In the genomic region with DNA sequence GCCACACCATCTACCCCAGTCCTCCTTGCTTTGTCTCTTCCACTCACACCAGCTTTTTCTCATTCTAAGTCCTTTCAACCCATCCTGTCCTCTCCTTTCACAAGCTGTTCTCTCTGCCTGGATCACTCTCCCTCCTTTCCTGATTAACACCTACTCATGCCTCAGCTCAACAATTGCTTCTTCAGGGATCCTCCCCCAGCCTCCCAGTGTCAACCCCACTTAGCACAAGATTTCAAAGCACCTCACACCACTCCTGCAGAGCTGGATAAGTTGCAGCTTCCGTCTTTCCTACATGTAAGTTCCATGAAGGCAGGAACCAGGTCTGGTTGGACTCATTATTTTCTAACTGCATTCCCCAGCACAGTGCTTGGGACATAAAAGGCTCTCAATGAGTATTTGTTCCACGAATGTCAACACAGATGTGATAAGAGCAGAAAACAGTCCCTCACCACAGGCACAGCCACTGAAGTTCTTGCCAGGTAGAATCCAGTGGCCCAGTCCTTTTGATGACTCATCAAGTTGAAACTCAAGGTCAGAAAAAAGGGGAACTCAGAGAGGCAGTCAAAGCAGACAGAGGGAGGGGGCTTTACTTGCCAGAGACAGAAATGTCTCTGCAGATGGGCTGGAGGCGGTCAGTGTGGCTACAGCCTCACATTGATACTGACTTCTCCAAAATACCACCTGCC, we compare ENCODE assay signal across 10 cellular contexts.
DNase-seq lines count a peak whose midpoint lies in the region; ATAC-seq, FAIRE-seq and TF ChIP-seq lines count a peak whose summit lies in the region.
"Had no signal": no experiment of that assay in that cellular context is flagged by ENCODE, and none has a peak within 500 bp of the region (broad histone marks: within the 10 kb centered on the region; RNA-seq: fewer than 3 reads in every experiment).

No MANE protein-coding gene starts in this region.

- POLR2A ChIA-PET in PC-9 (lab: Charles Lee; ENCODE audit: unreplicated experiment): no interaction called here

- DNase-seq in GM13977 (ENCODE audit: low spot score): peak; percentile 58
- DNase-seq in bronchial epithelial cell (ENCODE audit: low read depth): no peak
- no peak for DNase-seq in PC-9
- DNase-seq in NCI-H128 (lab: John Stamatoyannopoulos, UW; ENCODE audit: unreplicated experiment): no peak
- DNase-seq in dedifferentiated amniotic fluid mesenchymal stem cell (ENCODE audit: extremely low spot score): no peak
- DNase-seq: activated gamma-delta T cell had no signal

- H3K36me3 ChIP-seq in bronchial epithelial cell (ENCODE audit: control insufficient read depth, insufficient read depth, low read length): no peaks in the 10 kb centered on the region
- no peaks in the 10 kb centered on the region for H3K36me3 ChIP-seq in PC-9 (ENCODE audit: low read depth)

- intact Hi-C loops in PC-9 (cut with micrococcal nuclease; ENCODE audit: unreplicated experiment): no loop called here

- H3F3A ChIP-seq in PC-9 (ENCODE audit: insufficient read depth, low read depth): 0 out of 2 replicates have a peak, but pooled peaks cover 8% of the 10 kb centered on the region

- H3K4me2 ChIP-seq in PC-9: no peak overlapping the region

- peaks cover 12% of the 10 kb centered on the region; the same call in 1 of the 2 replicates for H3K4me1 ChIP-seq in PC-9 (replicated peaks; ENCODE audit: insufficient read depth)

- BruUV-seq in PC-9 (replicated peaks; lab: Mats Ljungman, UMichigan): no TSS peak

- no peak overlapping the region for H2AFZ ChIP-seq in PC-9

- H3K9me3 ChIP-seq in PC-9 (ENCODE audit: insufficient read depth, low read depth): no peaks in the 10 kb centered on the region

- H3K4me3 ChIP-seq in bronchial epithelial cell (ENCODE audit: low read depth, low read length) (no peak overlapping the region), PC-9 (no peak overlapping the region)

- no peak overlapping the region for H3K27ac ChIP-seq in PC-9

- H3K9me2 ChIP-seq in PC-9 (ENCODE audit: insufficient read depth): no peaks in the 10 kb centered on the region

- H4K20me1 ChIP-seq in PC-9 (ENCODE audit: insufficient read depth): no peaks in the 10 kb centered on the region

- no peak for TF ChIP-seq CTCF in GM13977 (IDR thresholded peaks at IDR 0.05; ENCODE audit: extremely low read depth, insufficient read depth, missing control alignments)
- TF ChIP-seq CTCF in bronchial epithelial cell (IDR thresholded peaks at IDR 0.05; ENCODE audit: insufficient read depth, low read length, severe bottlenecking): no peak
- TF ChIP-seq CTCF in PC-9 (conservative IDR thresholded peaks at IDR 0.05): no peak

- ATAC-seq in GM21515 (IDR thresholded peaks at IDR 0.05; ENCODE audit: unreplicated experiment) (peak; percentile 82), HG03558 (IDR thresholded peaks at IDR 0.05; ENCODE audit: extremely low read depth, unreplicated experiment) (peak; percentile 68), SK-N-SH treated with all-trans-retinoic acid at 6 μM for 48 hours (no peak)

- CTCF ChIA-PET in PC-9 (lab: Charles Lee): no interaction called here

- H3K27me3 ChIP-seq in bronchial epithelial cell (ENCODE audit: control insufficient read depth, insufficient read depth, low read length) (no peaks in the 10 kb centered on the region), PC-9 (ENCODE audit: insufficient read depth, low read depth) (no peaks in the 10 kb centered on the region)

- in situ Hi-C loops in GM13977 (cut with MboI; ENCODE audit: low pct_unique_long_range_greater_than_20kb, low sequenced_read_pairs, unreplicated experiment): no loop called here

- no peaks in the 10 kb centered on the region for H3K79me2 ChIP-seq in PC-9 (ENCODE audit: low read depth)

- peak; percentile 40 for FAIRE-seq in bronchial epithelial cell (lab: Jason Lieb, UNC)
- FAIRE-seq: H1 had no signal

TF ChIP-seq in SK-N-SH treated with all-trans-retinoic acid at 6 μM for 48 hours, 23 proteins besides CTCF, POLR2A, EP300 and RAD21:
- TF ChIP-seq TSHZ2 (CRISPR knock-in tag; IDR thresholded peaks at IDR 0.05) (no peak), CSDC2 (CRISPR knock-in tag; IDR thresholded peaks at IDR 0.05) (no peak), ISL1 (CRISPR knock-in tag; IDR thresholded peaks at IDR 0.05) (no peak), POU6F1 (CRISPR knock-in tag; IDR thresholded peaks at IDR 0.05; ENCODE audit: borderline replicate concordance, low read depth) (no peak), OSR1 (CRISPR knock-in tag; IDR thresholded peaks at IDR 0.05) (no peak), ZC3H10 (CRISPR knock-in tag; IDR thresholded peaks at IDR 0.05) (no peak), ZNF70 (CRISPR knock-in tag; IDR thresholded peaks at IDR 0.05) (no peak)
